In genomic region chr21:33767960-33768359, GRCh38 we compare ENCODE assay signal across 25 cellular contexts.
"Had no signal": no experiment of that assay in that cellular context is flagged by ENCODE, and none has a peak within 500 bp of the region (broad histone marks: within the 10 kb centered on the region; RNA-seq: fewer than 3 reads in every experiment).

No MANE protein-coding gene starts in this region.

- H3K27me3 ChIP-seq: esophagus squamous epithelium, gastrocnemius medialis, heart right ventricle, left lung had no signal

- H3K27ac ChIP-seq: epithelial cell of prostate, esophagus squamous epithelium, gastrocnemius medialis, heart right ventricle, left lung, lower lobe of right lung had no signal

- DNase-seq: cortex of kidney; effector CD8-positive, alpha-beta T cell; effector memory CD8-positive, alpha-beta T cell; endodermal cell; erythroblast; esophagus squamous epithelium; foreskin melanocyte; gastrocnemius medialis; glutamatergic neuron; head of caudate nucleus; heart right ventricle; hippocampal formation; left cardiac atrium; left lung; left ventricle myocardium superior; lower lobe of right lung; mesendoderm; midbrain; naive thymus-derived CD4-positive, alpha-beta T cell; natural killer cell had no signal

- H3K9me3 ChIP-seq: esophagus squamous epithelium, gastrocnemius medialis, heart right ventricle, left lung, lower lobe of right lung had no signal

- ATAC-seq: effector memory CD8-positive, alpha-beta T cell; esophagus mucosa; gastrocnemius medialis; heart right ventricle; left cardiac atrium; left lung; left ventricle myocardium superior; lower lobe of right lung; naive thymus-derived CD4-positive, alpha-beta T cell; natural killer cell had no signal

- H3K4me3 ChIP-seq: esophagus squamous epithelium, gastrocnemius medialis, heart right ventricle, left lung, lower lobe of right lung had no signal

- H3K4me1 ChIP-seq: esophagus squamous epithelium, gastrocnemius medialis, left lung, lower lobe of right lung had no signal

- FAIRE-seq: endometrium, islet of Langerhans, keratinocyte had no signal
